In the genomic region with DNA sequence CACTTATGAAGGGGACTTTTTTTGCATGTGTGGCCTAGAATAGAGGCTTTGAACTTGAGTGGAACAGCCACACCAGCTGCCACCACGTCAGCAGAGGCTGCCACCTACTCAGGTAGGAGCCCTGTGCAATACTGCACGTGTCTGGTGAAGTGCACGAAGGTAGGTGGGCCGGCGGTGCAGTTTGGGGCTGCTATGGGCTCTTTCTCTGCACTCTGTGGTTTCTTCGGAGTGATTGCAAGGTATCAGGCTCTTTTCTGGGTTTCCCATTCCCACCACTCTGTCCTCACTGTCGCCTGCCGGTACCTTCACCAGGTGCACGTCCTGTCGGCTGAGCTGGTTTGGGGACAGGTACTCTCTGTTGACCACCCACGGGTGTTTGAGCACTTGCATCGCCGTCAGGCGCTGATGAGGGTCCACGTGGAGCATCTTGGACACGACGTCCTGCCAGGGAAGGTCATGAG, we compare ENCODE assay signal across 17 cellular contexts. TPM values are rescaled to one million over a fixed set of nuclear protein-coding genes. Genes with fewer than 3 reads are reported as not detected.
DNase-seq lines count a peak whose midpoint lies in the region; ATAC-seq lines count a peak whose summit lies in the region.
"Had no signal": no experiment of that assay in that cellular context is flagged by ENCODE, and none has a peak within 500 bp of the region (broad histone marks: within the 10 kb centered on the region; RNA-seq: fewer than 3 reads in every experiment).

No MANE protein-coding gene starts in this region.

- peak overlapping the region; percentile 26 for H3K27ac Mint-ChIP-seq in activated naive CD4-positive, alpha-beta T cell treated with anti-CD3 and anti-CD28 coated beads, Interleukin-2, amount 10 ng/mL, durations not matched to agents 7 days and 5 days
- H3K27ac Mint-ChIP-seq in CD8-positive, alpha-beta memory T cell: peak overlapping the region; percentile 81 to 98 (median 86)
- H3K27ac Mint-ChIP-seq in central memory CD8-positive, alpha-beta T cell (ENCODE audit: low read depth): peak overlapping the region; percentile 95

- no peak overlapping the region for H3K4me3 ChIP-seq in CD8-positive, alpha-beta memory T cell (ENCODE audit: low read length)
- H3K4me3 ChIP-seq: SJCRH30 had no signal

- no peaks in the 10 kb centered on the region for H3K36me3 ChIP-seq in CD8-positive, alpha-beta memory T cell (ENCODE audit: insufficient read depth, low read length)
- H3K36me3 ChIP-seq: SJCRH30 had no signal

- no peak overlapping the region for H3K27ac ChIP-seq in CD8-positive, alpha-beta memory T cell (ENCODE audit: low read depth, low read length)
- H3K27ac ChIP-seq: HL-60, KMS-11, SJCRH30 had no signal

- peaks cover 82% of the 10 kb centered on the region for H3K4me1 ChIP-seq in CD8-positive, alpha-beta memory T cell (ENCODE audit: insufficient read depth, low read length)

- peaks cover 23% of the 10 kb centered on the region for H3K36me3 Mint-ChIP-seq in activated naive CD4-positive, alpha-beta T cell treated with anti-CD3 and anti-CD28 coated beads, Interleukin-2, amount 10 ng/mL, durations not matched to agents 7 days and 5 days
- peaks cover 0 to 7% (median 3%) of the 10 kb centered on the region in 3 donors for H3K36me3 Mint-ChIP-seq in CD8-positive, alpha-beta memory T cell
- H3K36me3 Mint-ChIP-seq in central memory CD8-positive, alpha-beta T cell (ENCODE audit: insufficient read depth): peaks cover 16% of the 10 kb centered on the region

- intact Hi-C loops in sciatic nerve (cut with DNase I): no loop called here

- CTCF ChIA-PET in activated naive CD4-positive, alpha-beta T cell treated with anti-CD3 and anti-CD28 coated beads, Interleukin-2, amount 10 ng/mL, durations not matched to agents 7 days and 5 days (lab: Charles Lee): no interaction called here
- CTCF ChIA-PET in CD8-positive, alpha-beta memory T cell (lab: Charles Lee): interaction anchor here (1.2 to 3.0 kb wide), 3 partner anchors 9 to 32 kb away, joined by 3 to 24 read pairs (median 3); no protein-coding TSS in a partner anchor

- no peak for DNase-seq in activated naive CD4-positive, alpha-beta T cell treated with anti-CD3 and anti-CD28 coated beads, Interleukin-2, amount 10 ng/mL, durations not matched to agents 7 days and 5 days
- no peak for DNase-seq in activated naive CD4-positive, alpha-beta T cell (lab: John Stamatoyannopoulos, UW)
- DNase-seq in CD8-positive, alpha-beta memory T cell: peak in 3 of 5 donors; percentile 42 to 66 (median 44)
- DNase-seq in central memory CD8-positive, alpha-beta T cell (ENCODE audit: low spot score in 2 of 2): no peak
- DNase-seq in sciatic nerve (ENCODE audit: low spot score) (peak; percentile 19), NCI-H1092 (lab: John Stamatoyannopoulos, UW) (no peak), UCSD-AML1 (lab: John Stamatoyannopoulos, UW; ENCODE audit: unreplicated experiment) (no peak)
- DNase-seq: ACHN, C1 segment of cervical spinal cord, Caco-2, H7, NCI-H1436, NCI-H1930, NCI-H526, SJCRH30 had no signal

- peaks cover 7% of the 10 kb centered on the region for H3K27me3 Mint-ChIP-seq in activated naive CD4-positive, alpha-beta T cell treated with anti-CD3 and anti-CD28 coated beads, Interleukin-2, amount 10 ng/mL, durations not matched to agents 7 days and 5 days
- peaks cover 0 to 7% of the 10 kb centered on the region in 2 donors for H3K27me3 Mint-ChIP-seq in CD8-positive, alpha-beta memory T cell
- H3K27me3 Mint-ChIP-seq in central memory CD8-positive, alpha-beta T cell: no peaks in the 10 kb centered on the region

- H3K4me1 Mint-ChIP-seq in activated naive CD4-positive, alpha-beta T cell treated with anti-CD3 and anti-CD28 coated beads, Interleukin-2, amount 10 ng/mL, durations not matched to agents 7 days and 5 days: peaks cover 85% of the 10 kb centered on the region
- peaks cover 87 to 99% (median 96%) of the 10 kb centered on the region in 3 donors for H3K4me1 Mint-ChIP-seq in CD8-positive, alpha-beta memory T cell
- H3K4me1 Mint-ChIP-seq in central memory CD8-positive, alpha-beta T cell: peaks cover 82% of the 10 kb centered on the region

- ATAC-seq in central memory CD8-positive, alpha-beta T cell (replicated peaks; ENCODE audit: extremely low read depth, poor library complexity, severe bottlenecking): no peak
- ATAC-seq in sciatic nerve: no peak

- H3K27me3 ChIP-seq in CD8-positive, alpha-beta memory T cell (ENCODE audit: insufficient read depth, low read length, poor library complexity, severe bottlenecking): no peaks in the 10 kb centered on the region
- H3K27me3 ChIP-seq: SJCRH30 had no signal

- H3K9me3 Mint-ChIP-seq in activated naive CD4-positive, alpha-beta T cell treated with anti-CD3 and anti-CD28 coated beads, Interleukin-2, amount 10 ng/mL, durations not matched to agents 7 days and 5 days: peaks cover 13% of the 10 kb centered on the region
- peaks cover 0 to 2% (median 0%) of the 10 kb centered on the region in 5 donors for H3K9me3 Mint-ChIP-seq in CD8-positive, alpha-beta memory T cell
- H3K9me3 Mint-ChIP-seq in central memory CD8-positive, alpha-beta T cell: peaks cover 13% of the 10 kb centered on the region

- no peaks in the 10 kb centered on the region for H3K9me3 ChIP-seq in CD8-positive, alpha-beta memory T cell (ENCODE audit: low read length)
- H3K9me3 ChIP-seq: Caco-2, SJCRH30 had no signal

- no peak overlapping the region for H3K4me3 Mint-ChIP-seq in activated naive CD4-positive, alpha-beta T cell treated with anti-CD3 and anti-CD28 coated beads, Interleukin-2, amount 10 ng/mL, durations not matched to agents 7 days and 5 days
- peak overlapping the region; percentile 23 to 82 (median 67) for H3K4me3 Mint-ChIP-seq in CD8-positive, alpha-beta memory T cell
- H3K4me3 Mint-ChIP-seq in central memory CD8-positive, alpha-beta T cell: peak overlapping the region; percentile 43

- POLR2A ChIA-PET in CD8-positive, alpha-beta memory T cell (lab: Charles Lee): interaction anchor here (1.6 kb wide), 1 partner anchor 76 kb away, joined by 4 read pairs; no protein-coding TSS in a partner anchor

RNA-seq across cellular contexts. Expression of gene MPC1, which starts 30.8 kb away (rescaled TPM):
- total RNA-seq in CD8-positive, alpha-beta memory T cell: 10 to 100 TPM; 36.3 to 39.3 TPM
- polyA plus RNA-seq in CD8-positive, alpha-beta memory T cell: 62.1 TPM
- 49.2 TPM for total RNA-seq in sciatic nerve

Comparison
In these comparisons a context has a peak if more than half of its experiments do, and no peak if none do; other contexts are left out.
1. DNase-seq: peak in CD8-positive, alpha-beta memory T cell (3 of 5) and sciatic nerve (single experiment); none in activated naive CD4-positive, alpha-beta T cell treated with anti-CD3 and anti-CD28 coated beads, Interleukin-2, amount 10 ng/mL, durations not matched to agents 7 days and 5 days (single experiment), activated naive CD4-positive, alpha-beta T cell (0 of 4), central memory CD8-positive, alpha-beta T cell (0 of 2), NCI-H1092 (single experiment) and UCSD-AML1 (single experiment).
2. H3K27ac Mint-ChIP-seq: peak in every context shown above with its lines; median percentile 95 in central memory CD8-positive, alpha-beta T cell; 86 in CD8-positive, alpha-beta memory T cell; 26 in activated naive CD4-positive, alpha-beta T cell treated with anti-CD3 and anti-CD28 coated beads, Interleukin-2, amount 10 ng/mL, durations not matched to agents 7 days and 5 days.